ENCODE assay signal across 18 cellular contexts in the genomic region with DNA sequence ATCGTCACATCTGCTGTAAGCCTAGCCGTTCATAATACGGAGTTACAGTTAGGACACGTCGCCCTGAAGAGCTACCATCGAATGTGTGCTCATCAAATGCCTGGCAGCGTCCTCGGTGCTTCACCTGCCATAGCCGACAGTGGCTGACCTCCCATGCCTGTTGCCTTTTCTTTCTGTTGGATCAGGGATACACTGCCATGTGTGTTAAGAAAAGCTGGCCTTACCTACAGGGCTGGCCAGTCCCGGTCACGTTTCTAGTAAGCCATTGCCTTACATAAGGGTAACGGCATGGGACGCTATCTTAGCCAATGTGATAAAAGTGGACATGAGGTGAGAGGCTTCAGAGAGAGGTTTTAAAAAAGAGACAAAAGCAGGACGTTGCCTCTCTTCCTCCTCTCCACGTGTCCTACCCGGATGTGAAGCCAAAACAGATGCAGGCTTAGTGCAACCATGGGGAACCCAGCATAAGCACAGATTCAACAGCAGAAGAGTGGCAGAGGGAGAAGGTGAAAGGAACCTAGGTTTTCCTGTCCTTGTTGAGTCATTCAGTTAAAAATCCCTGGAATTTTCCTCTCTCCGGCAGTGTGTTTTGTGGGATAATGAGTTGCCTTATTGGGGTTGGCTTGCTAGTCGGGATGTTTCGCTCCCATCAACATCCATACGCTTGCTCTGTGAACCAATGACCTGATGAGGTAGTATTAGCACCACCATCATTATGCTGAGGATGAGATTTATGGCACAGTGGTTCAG.
"Had no signal": no experiment of that assay in that cellular context is flagged by ENCODE, and none has a peak within 500 bp of the region (broad histone marks: within the 10 kb centered on the region; RNA-seq: fewer than 3 reads in every experiment).

No MANE protein-coding gene starts in this region.

- H3K36me3 Mint-ChIP-seq: naive thymus-derived CD8-positive, alpha-beta T cell had no signal

- H3K9me3 ChIP-seq: esophagus muscularis mucosa, gastroesophageal sphincter, mucosa of descending colon, ovary, right atrium auricular region, thyroid gland had no signal

- DNase-seq: cortex of kidney; dorsolateral prefrontal cortex; effector CD8-positive, alpha-beta T cell; left colon; mammary epithelial cell; mucosa of descending colon; naive thymus-derived CD8-positive, alpha-beta T cell; ovary; small intestine; stimulated activated CD4-positive, alpha-beta T cell treated with anti-CD3 and anti-CD28 coated beads, Interleukin-12 subunit alpha, Interleukin-12 subunit beta, amount 100 ng/mL, for 4 hours; stimulated activated naive CD4-positive, alpha-beta T cell treated with Interleukin-2 at 50 U/mL for 16 hours; thyroid gland had no signal

- ATAC-seq: gastroesophageal sphincter; left colon; mucosa of descending colon; naive thymus-derived CD8-positive, alpha-beta T cell had no signal

- H3K4me3 ChIP-seq: dorsolateral prefrontal cortex, esophagus muscularis mucosa, gastroesophageal sphincter, mucosa of descending colon, ovary, right atrium auricular region, thyroid gland had no signal

- H3K4me1 ChIP-seq: esophagus muscularis mucosa, gastroesophageal sphincter, right atrium auricular region, thyroid gland had no signal

- H3K36me3 ChIP-seq: esophagus muscularis mucosa, gastroesophageal sphincter, ovary, right atrium auricular region, thyroid gland had no signal

- H3K9me3 Mint-ChIP-seq: central memory CD8-positive, alpha-beta T cell; naive thymus-derived CD8-positive, alpha-beta T cell; neural crest cell had no signal

- H3K4me1 Mint-ChIP-seq: central memory CD8-positive, alpha-beta T cell; naive thymus-derived CD8-positive, alpha-beta T cell had no signal

- H3K27ac Mint-ChIP-seq: naive thymus-derived CD8-positive, alpha-beta T cell had no signal

- H3K27ac ChIP-seq: dorsolateral prefrontal cortex, epithelial cell of prostate, esophagus muscularis mucosa, gastroesophageal sphincter, ovary, right atrium auricular region, thyroid gland had no signal

- H3K4me3 Mint-ChIP-seq: central memory CD8-positive, alpha-beta T cell; naive thymus-derived CD8-positive, alpha-beta T cell; neural crest cell had no signal

- H3K27me3 ChIP-seq: ovary, right atrium auricular region, thyroid gland had no signal
